In the genomic region with DNA sequence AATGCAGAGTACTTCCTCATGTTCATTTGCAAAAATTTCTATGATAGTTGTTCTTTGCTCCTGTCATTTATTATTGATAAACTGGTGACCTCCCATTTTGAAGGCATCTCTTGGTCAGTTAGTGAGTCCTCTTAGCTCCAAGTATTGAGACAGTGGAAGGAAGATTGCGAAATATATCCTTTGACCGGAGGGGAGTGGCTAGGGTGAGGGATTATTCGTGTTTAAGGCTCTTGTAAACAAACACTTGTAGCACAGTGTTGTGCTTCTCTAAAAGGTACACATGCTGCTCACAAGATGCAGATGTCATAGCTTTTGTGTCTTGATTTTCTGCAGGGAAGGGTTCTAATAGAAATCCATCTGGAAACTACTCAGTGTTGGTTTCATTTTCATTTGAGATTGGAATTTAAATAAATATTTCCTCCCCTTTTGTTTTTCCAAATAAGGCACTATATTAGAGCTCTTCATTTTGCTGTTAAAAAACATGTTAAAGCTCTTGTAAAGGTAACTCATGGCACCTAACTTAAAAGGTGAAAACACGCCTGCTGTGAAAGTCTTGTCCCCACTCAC, we compare ENCODE assay signal across 1 cellular context.
TF ChIP-seq lines count a peak whose summit lies in the region.

No MANE protein-coding gene starts in this region.

TF ChIP-seq in HepG2, 621 proteins besides CTCF, POLR2A, EP300 and RAD21 (continued from another document and continues in another):
- TF ChIP-seq, protein P1, sequence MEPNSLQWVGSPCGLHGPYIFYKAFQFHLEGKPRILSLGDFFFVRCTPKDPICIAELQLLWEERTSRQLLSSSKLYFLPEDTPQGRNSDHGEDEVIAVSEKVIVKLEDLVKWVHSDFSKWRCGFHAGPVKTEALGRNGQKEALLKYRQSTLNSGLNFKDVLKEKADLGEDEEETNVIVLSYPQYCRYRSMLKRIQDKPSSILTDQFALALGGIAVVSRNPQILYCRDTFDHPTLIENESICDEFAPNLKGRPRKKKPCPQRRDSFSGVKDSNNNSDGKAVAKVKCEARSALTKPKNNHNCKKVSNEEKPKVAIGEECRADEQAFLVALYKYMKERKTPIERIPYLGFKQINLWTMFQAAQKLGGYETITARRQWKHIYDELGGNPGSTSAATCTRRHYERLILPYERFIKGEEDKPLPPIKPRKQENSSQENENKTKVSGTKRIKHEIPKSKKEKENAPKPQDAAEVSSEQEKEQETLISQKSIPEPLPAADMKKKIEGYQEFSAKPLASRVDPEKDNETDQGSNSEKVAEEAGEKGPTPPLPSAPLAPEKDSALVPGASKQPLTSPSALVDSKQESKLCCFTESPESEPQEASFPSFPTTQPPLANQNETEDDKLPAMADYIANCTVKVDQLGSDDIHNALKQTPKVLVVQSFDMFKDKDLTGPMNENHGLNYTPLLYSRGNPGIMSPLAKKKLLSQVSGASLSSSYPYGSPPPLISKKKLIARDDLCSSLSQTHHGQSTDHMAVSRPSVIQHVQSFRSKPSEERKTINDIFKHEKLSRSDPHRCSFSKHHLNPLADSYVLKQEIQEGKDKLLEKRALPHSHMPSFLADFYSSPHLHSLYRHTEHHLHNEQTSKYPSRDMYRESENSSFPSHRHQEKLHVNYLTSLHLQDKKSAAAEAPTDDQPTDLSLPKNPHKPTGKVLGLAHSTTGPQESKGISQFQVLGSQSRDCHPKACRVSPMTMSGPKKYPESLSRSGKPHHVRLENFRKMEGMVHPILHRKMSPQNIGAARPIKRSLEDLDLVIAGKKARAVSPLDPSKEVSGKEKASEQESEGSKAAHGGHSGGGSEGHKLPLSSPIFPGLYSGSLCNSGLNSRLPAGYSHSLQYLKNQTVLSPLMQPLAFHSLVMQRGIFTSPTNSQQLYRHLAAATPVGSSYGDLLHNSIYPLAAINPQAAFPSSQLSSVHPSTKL (CRISPR knock-in tag; IDR thresholded peaks at IDR 0.05) = peak; percentile 54; the same call in 1 of the 2 replicates
- TF ChIP-seq CBX1 (IDR thresholded peaks at IDR 0.05; ENCODE audit: low read depth) (no peak), FOXP1 (IDR thresholded peaks at IDR 0.05) (0 out of 2 replicates have a peak, but pooled peaks have one; percentile 37), FOXP1 (CRISPR knock-in tag; IDR thresholded peaks at IDR 0.05) (peak; percentile 92), ZSCAN25 (CRISPR knock-in tag; IDR thresholded peaks at IDR 0.05) (no peak), ZNF34 (CRISPR knock-in tag; IDR thresholded peaks at IDR 0.05; ENCODE audit: borderline replicate concordance) (no peak), PITX1 (CRISPR knock-in tag; IDR thresholded peaks at IDR 0.05) (peak; percentile 77), FOXA3 (CRISPR knock-in tag; IDR thresholded peaks at IDR 0.05) (peak; percentile 69), SCMH1 (CRISPR knock-in tag; IDR thresholded peaks at IDR 0.05; ENCODE audit: borderline replicate concordance) (no peak), NFATC3 (CRISPR knock-in tag; IDR thresholded peaks at IDR 0.05) (no peak), THAP11 (CRISPR knock-in tag; IDR thresholded peaks at IDR 0.05) (peak; percentile 35; the same call in 1 of the 2 replicates), GATAD2A (CRISPR knock-in tag; IDR thresholded peaks at IDR 0.05) (peak; percentile 70), NCOA1 (CRISPR knock-in tag; IDR thresholded peaks at IDR 0.05) (no peak), PAWR (CRISPR knock-in tag; IDR thresholded peaks at IDR 0.05; ENCODE audit: borderline replicate concordance) (no peak), HNF4G (IDR thresholded peaks at IDR 0.05; ENCODE audit: borderline replicate concordance, low read depth, low read length) (peak; percentile 53; the same call in 1 of the 2 replicates), HNF4G (CRISPR knock-in tag; IDR thresholded peaks at IDR 0.05; ENCODE audit: borderline replicate concordance, low read depth) (no peak), GATAD1 (CRISPR knock-in tag; IDR thresholded peaks at IDR 0.05) (no peak), ZNF350 (CRISPR knock-in tag; IDR thresholded peaks at IDR 0.05; ENCODE audit: borderline replicate concordance, low read depth) (no peak), ZNF780A (CRISPR knock-in tag; IDR thresholded peaks at IDR 0.05) (no peak)
- TF ChIP-seq, protein P2, sequence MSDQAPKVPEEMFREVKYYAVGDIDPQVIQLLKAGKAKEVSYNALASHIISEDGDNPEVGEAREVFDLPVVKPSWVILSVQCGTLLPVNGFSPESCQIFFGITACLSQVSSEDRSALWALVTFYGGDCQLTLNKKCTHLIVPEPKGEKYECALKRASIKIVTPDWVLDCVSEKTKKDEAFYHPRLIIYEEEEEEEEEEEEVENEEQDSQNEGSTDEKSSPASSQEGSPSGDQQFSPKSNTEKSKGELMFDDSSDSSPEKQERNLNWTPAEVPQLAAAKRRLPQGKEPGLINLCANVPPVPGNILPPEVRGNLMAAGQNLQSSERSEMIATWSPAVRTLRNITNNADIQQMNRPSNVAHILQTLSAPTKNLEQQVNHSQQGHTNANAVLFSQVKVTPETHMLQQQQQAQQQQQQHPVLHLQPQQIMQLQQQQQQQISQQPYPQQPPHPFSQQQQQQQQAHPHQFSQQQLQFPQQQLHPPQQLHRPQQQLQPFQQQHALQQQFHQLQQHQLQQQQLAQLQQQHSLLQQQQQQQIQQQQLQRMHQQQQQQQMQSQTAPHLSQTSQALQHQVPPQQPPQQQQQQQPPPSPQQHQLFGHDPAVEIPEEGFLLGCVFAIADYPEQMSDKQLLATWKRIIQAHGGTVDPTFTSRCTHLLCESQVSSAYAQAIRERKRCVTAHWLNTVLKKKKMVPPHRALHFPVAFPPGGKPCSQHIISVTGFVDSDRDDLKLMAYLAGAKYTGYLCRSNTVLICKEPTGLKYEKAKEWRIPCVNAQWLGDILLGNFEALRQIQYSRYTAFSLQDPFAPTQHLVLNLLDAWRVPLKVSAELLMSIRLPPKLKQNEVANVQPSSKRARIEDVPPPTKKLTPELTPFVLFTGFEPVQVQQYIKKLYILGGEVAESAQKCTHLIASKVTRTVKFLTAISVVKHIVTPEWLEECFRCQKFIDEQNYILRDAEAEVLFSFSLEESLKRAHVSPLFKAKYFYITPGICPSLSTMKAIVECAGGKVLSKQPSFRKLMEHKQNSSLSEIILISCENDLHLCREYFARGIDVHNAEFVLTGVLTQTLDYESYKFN (CRISPR knock-in tag; conservative IDR thresholded peaks at IDR 0.05) = peak; percentile 54
- TF ChIP-seq, protein P3, sequence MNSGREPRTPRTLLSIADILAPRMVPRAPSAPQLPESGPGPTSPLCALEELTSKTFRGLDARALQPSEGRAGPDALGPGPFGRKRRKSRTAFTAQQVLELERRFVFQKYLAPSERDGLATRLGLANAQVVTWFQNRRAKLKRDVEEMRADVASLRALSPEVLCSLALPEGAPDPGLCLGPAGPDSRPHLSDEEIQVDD (CRISPR knock-in tag; IDR thresholded peaks at IDR 0.05; ENCODE audit: borderline replicate concordance) = no peak
- TF ChIP-seq, protein P4, sequence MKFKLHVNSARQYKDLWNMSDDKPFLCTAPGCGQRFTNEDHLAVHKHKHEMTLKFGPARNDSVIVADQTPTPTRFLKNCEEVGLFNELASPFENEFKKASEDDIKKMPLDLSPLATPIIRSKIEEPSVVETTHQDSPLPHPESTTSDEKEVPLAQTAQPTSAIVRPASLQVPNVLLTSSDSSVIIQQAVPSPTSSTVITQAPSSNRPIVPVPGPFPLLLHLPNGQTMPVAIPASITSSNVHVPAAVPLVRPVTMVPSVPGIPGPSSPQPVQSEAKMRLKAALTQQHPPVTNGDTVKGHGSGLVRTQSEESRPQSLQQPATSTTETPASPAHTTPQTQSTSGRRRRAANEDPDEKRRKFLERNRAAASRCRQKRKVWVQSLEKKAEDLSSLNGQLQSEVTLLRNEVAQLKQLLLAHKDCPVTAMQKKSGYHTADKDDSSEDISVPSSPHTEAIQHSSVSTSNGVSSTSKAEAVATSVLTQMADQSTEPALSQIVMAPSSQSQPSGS (CRISPR knock-in tag; IDR thresholded peaks at IDR 0.05) = no peak
- TF ChIP-seq, protein P5, sequence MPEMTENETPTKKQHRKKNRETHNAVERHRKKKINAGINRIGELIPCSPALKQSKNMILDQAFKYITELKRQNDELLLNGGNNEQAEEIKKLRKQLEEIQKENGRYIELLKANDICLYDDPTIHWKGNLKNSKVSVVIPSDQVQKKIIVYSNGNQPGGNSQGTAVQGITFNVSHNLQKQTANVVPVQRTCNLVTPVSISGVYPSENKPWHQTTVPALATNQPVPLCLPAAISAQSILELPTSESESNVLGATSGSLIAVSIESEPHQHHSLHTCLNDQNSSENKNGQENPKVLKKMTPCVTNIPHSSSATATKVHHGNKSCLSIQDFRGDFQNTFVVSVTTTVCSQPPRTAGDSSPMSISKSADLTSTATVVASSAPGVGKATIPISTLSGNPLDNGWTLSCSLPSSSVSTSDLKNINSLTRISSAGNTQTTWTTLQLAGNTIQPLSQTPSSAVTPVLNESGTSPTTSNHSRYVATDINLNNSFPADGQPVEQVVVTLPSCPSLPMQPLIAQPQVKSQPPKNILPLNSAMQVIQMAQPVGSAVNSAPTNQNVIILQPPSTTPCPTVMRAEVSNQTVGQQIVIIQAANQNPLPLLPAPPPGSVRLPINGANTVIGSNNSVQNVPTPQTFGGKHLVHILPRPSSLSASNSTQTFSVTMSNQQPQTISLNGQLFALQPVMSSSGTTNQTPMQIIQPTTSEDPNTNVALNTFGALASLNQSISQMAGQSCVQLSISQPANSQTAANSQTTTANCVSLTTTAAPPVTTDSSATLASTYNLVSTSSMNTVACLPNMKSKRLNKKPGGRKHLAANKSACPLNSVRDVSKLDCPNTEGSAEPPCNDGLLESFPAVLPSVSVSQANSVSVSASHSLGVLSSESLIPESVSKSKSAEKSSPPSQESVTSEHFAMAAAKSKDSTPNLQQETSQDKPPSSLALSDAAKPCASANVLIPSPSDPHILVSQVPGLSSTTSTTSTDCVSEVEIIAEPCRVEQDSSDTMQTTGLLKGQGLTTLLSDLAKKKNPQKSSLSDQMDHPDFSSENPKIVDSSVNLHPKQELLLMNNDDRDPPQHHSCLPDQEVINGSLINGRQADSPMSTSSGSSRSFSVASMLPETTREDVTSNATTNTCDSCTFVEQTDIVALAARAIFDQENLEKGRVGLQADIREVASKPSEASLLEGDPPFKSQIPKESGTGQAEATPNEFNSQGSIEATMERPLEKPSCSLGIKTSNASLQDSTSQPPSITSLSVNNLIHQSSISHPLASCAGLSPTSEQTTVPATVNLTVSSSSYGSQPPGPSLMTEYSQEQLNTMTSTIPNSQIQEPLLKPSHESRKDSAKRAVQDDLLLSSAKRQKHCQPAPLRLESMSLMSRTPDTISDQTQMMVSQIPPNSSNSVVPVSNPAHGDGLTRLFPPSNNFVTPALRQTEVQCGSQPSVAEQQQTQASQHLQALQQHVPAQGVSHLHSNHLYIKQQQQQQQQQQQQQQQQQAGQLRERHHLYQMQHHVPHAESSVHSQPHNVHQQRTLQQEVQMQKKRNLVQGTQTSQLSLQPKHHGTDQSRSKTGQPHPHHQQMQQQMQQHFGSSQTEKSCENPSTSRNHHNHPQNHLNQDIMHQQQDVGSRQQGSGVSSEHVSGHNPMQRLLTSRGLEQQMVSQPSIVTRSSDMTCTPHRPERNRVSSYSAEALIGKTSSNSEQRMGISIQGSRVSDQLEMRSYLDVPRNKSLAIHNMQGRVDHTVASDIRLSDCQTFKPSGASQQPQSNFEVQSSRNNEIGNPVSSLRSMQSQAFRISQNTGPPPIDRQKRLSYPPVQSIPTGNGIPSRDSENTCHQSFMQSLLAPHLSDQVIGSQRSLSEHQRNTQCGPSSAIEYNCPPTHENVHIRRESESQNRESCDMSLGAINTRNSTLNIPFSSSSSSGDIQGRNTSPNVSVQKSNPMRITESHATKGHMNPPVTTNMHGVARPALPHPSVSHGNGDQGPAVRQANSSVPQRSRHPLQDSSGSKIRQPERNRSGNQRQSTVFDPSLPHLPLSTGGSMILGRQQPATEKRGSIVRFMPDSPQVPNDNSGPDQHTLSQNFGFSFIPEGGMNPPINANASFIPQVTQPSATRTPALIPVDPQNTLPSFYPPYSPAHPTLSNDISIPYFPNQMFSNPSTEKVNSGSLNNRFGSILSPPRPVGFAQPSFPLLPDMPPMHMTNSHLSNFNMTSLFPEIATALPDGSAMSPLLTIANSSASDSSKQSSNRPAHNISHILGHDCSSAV (CRISPR knock-in tag; IDR thresholded peaks at IDR 0.05; ENCODE audit: borderline replicate concordance) = no peak
- TF ChIP-seq, protein P6, sequence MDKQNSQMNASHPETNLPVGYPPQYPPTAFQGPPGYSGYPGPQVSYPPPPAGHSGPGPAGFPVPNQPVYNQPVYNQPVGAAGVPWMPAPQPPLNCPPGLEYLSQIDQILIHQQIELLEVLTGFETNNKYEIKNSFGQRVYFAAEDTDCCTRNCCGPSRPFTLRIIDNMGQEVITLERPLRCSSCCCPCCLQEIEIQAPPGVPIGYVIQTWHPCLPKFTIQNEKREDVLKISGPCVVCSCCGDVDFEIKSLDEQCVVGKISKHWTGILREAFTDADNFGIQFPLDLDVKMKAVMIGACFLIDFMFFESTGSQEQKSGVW (CRISPR knock-in tag; IDR thresholded peaks at IDR 0.05; ENCODE audit: borderline replicate concordance) = no peak
- TF ChIP-seq, protein P7, sequence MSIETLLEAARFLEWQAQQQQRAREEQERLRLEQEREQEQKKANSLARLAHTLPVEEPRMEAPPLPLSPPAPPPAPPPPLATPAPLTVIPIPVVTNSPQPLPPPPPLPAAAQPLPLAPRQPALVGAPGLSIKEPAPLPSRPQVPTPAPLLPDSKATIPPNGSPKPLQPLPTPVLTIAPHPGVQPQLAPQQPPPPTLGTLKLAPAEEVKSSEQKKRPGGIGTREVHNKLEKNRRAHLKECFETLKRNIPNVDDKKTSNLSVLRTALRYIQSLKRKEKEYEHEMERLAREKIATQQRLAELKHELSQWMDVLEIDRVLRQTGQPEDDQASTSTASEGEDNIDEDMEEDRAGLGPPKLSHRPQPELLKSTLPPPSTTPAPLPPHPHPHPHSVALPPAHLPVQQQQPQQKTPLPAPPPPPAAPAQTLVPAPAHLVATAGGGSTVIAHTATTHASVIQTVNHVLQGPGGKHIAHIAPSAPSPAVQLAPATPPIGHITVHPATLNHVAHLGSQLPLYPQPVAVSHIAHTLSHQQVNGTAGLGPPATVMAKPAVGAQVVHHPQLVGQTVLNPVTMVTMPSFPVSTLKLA (IDR thresholded peaks at IDR 0.05) = no peak
- TF ChIP-seq, protein P8, sequence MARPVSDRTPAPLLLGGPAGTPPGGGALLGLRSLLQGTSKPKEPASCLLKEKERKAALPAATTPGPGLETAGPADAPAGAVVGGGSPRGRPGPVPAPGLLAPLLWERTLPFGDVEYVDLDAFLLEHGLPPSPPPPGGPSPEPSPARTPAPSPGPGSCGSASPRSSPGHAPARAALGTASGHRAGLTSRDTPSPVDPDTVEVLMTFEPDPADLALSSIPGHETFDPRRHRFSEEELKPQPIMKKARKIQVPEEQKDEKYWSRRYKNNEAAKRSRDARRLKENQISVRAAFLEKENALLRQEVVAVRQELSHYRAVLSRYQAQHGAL (CRISPR knock-in tag; IDR thresholded peaks at IDR 0.05; ENCODE audit: not compliant biosample characterization) = no peak
